2 cellular contexts compared by ENCODE assay signal in the genomic region with DNA sequence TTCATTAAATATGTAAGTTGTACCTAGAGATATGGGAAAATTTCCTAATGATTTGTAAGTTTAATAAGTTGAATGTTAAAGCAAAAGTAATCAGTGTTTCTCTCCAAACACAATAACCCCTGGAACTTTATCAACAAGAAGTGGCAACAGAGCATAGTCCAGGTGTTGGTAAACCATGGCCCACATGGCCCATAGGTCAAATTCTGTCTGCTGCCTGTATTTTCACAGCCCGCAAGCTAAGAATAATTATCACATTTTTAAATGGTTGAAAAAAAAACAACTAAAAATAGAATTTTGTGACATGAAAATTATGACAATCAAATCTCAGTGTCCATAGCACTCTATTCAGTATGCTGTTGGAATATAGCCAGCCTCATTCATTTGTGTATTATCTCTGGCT.
A peak's percentile ranks its signal among the peaks of the same experiment; 100 is the strongest.
TF ChIP-seq lines count a peak whose summit lies in the region.

No MANE protein-coding gene starts in this region.

TF ChIP-seq in HepG2, 621 proteins besides CTCF, POLR2A, EP300 and RAD21 (continues in another document):
- TF ChIP-seq AHDC1 (CRISPR knock-in tag; IDR thresholded peaks at IDR 0.05; ENCODE audit: borderline replicate concordance) (peak; percentile 82; the same call in 1 of the 2 replicates), ZNF317 (CRISPR knock-in tag; IDR thresholded peaks at IDR 0.05) (0 out of 2 replicates have a peak, but pooled peaks have one; percentile 40), POGZ (CRISPR knock-in tag; IDR thresholded peaks at IDR 0.05) (peak; percentile 39; the same call in 1 of the 2 replicates), ZNF274 (CRISPR knock-in tag; IDR thresholded peaks at IDR 0.05) (no peak), HNF4A (CRISPR knock-in tag; IDR thresholded peaks at IDR 0.05) (peak; percentile 71), RARA (CRISPR knock-in tag; IDR thresholded peaks at IDR 0.05) (peak; percentile 14; the same call in 1 of the 2 replicates), CAMTA2 (CRISPR knock-in tag; IDR thresholded peaks at IDR 0.05; ENCODE audit: borderline replicate concordance) (no peak), NR2F2 (IDR thresholded peaks at IDR 0.05; ENCODE audit: borderline replicate concordance, low read depth) (peak; percentile 59; the same call in 1 of the 2 replicates), RFX3 (CRISPR knock-in tag; IDR thresholded peaks at IDR 0.05) (no peak)
- TF ChIP-seq, protein P1, sequence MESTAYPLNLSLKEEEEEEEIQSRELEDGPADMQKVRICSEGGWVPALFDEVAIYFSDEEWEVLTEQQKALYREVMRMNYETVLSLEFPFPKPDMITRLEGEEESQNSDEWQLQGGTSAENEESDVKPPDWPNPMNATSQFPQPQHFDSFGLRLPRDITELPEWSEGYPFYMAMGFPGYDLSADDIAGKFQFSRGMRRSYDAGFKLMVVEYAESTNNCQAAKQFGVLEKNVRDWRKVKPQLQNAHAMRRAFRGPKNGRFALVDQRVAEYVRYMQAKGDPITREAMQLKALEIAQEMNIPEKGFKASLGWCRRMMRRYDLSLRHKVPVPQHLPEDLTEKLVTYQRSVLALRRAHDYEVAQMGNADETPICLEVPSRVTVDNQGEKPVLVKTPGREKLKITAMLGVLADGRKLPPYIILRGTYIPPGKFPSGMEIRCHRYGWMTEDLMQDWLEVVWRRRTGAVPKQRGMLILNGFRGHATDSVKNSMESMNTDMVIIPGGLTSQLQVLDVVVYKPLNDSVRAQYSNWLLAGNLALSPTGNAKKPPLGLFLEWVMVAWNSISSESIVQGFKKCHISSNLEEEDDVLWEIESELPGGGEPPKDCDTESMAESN (CRISPR knock-in tag; conservative IDR thresholded peaks at IDR 0.05): no peak
- TF ChIP-seq, protein P2, sequence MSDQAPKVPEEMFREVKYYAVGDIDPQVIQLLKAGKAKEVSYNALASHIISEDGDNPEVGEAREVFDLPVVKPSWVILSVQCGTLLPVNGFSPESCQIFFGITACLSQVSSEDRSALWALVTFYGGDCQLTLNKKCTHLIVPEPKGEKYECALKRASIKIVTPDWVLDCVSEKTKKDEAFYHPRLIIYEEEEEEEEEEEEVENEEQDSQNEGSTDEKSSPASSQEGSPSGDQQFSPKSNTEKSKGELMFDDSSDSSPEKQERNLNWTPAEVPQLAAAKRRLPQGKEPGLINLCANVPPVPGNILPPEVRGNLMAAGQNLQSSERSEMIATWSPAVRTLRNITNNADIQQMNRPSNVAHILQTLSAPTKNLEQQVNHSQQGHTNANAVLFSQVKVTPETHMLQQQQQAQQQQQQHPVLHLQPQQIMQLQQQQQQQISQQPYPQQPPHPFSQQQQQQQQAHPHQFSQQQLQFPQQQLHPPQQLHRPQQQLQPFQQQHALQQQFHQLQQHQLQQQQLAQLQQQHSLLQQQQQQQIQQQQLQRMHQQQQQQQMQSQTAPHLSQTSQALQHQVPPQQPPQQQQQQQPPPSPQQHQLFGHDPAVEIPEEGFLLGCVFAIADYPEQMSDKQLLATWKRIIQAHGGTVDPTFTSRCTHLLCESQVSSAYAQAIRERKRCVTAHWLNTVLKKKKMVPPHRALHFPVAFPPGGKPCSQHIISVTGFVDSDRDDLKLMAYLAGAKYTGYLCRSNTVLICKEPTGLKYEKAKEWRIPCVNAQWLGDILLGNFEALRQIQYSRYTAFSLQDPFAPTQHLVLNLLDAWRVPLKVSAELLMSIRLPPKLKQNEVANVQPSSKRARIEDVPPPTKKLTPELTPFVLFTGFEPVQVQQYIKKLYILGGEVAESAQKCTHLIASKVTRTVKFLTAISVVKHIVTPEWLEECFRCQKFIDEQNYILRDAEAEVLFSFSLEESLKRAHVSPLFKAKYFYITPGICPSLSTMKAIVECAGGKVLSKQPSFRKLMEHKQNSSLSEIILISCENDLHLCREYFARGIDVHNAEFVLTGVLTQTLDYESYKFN (CRISPR knock-in tag; conservative IDR thresholded peaks at IDR 0.05): peak; percentile 72

TF ChIP-seq in SK-N-SH, 30 proteins besides CTCF, POLR2A, EP300 and RAD21:
- TF ChIP-seq POLR2AphosphoS5 (IDR thresholded peaks at IDR 0.05; ENCODE audit: low read depth, low read length) (no peak), JUND (IDR thresholded peaks at IDR 0.05) (no peak), SMC3 (IDR thresholded peaks at IDR 0.05; ENCODE audit: low read depth, low read length) (no peak), FOSL2 (IDR thresholded peaks at IDR 0.05; ENCODE audit: borderline replicate concordance, low read depth) (no peak), ELF1 (IDR thresholded peaks at IDR 0.05) (no peak)
